ENCODE assay signal across 9 cellular contexts in genomic region chr2:11482473-11483031, GRCh38. TPM values are rescaled to one million over a fixed set of nuclear protein-coding genes. Genes with fewer than 3 reads are reported as not detected.
DNase-seq lines count a peak whose midpoint lies in the region; ATAC-seq, FAIRE-seq and TF ChIP-seq lines count a peak whose summit lies in the region.
"Had no signal": no experiment of that assay in that cellular context is flagged by ENCODE, and none has a peak within 500 bp of the region (broad histone marks: within the 10 kb centered on the region; RNA-seq: fewer than 3 reads in every experiment).

No MANE protein-coding gene starts in this region.

- H3K14ac ChIP-seq in trophoblast cell (ENCODE audit: low read length) = peak overlapping the region; percentile 24

- H3K27me3 ChIP-seq in RWPE2 (ENCODE audit: insufficient read depth, poor library complexity, severe bottlenecking) = peaks cover 15% of the 10 kb centered on the region
- H3K27me3 ChIP-seq in trophoblast cell (ENCODE audit: insufficient read depth, low read length) = peaks cover 10% of the 10 kb centered on the region

- H3K4me2 ChIP-seq in trophoblast cell (ENCODE audit: low read length) = peak overlapping the region; percentile 91

- no peak overlapping the region for H3K4ac ChIP-seq in trophoblast cell (ENCODE audit: low read depth, low read length)

- H4K12ac ChIP-seq in trophoblast cell (ENCODE audit: low read depth, low read length) = peak overlapping the region; percentile 47

- no peaks in the 10 kb centered on the region for H3K4me1 ChIP-seq in RWPE2 (ENCODE audit: insufficient read depth, poor library complexity, severe bottlenecking)
- H3K4me1 ChIP-seq in trophoblast cell (ENCODE audit: control insufficient read depth in 1 of 2, insufficient read depth in 2 of 2, low read length in 2 of 2) = peaks cover 0 to 8% of the 10 kb centered on the region in 2 experiments

- intact Hi-C loops in head of caudate nucleus (cut with DNase I) = no loop called here

- H3K79me1 ChIP-seq in trophoblast cell (ENCODE audit: low read length) = no peaks in the 10 kb centered on the region

- H3K9ac ChIP-seq in trophoblast cell (ENCODE audit: low read length) = peak overlapping the region; percentile 64

- peak overlapping the region; percentile 55 for H4K91ac ChIP-seq in trophoblast cell (ENCODE audit: low read depth, low read length)

- H2AFZ ChIP-seq in trophoblast cell (ENCODE audit: insufficient read depth, low read length, poor library complexity) = peak overlapping the region; percentile 83

- H3K27ac ChIP-seq in RWPE2 (ENCODE audit: poor library complexity, severe bottlenecking) = no peak overlapping the region
- H3K27ac ChIP-seq in trophoblast cell (ENCODE audit: low read depth, low read length) = no peak overlapping the region

- no peaks in the 10 kb centered on the region for H3K79me2 ChIP-seq in trophoblast cell (ENCODE audit: control insufficient read depth, insufficient read depth, low read length, poor library complexity)

- H3K18ac ChIP-seq in trophoblast cell (ENCODE audit: low read length) = no peak overlapping the region

- no peak overlapping the region for H2BK120ac ChIP-seq in trophoblast cell (ENCODE audit: insufficient read depth, low read length, poor library complexity)

- H3K4me3 ChIP-seq in RWPE2 (ENCODE audit: severe bottlenecking) (peak overlapping the region; percentile 34), trophoblast cell (ENCODE audit: low read depth, low read length) (peak overlapping the region; percentile 95)
- H3K4me3 ChIP-seq: K562 had no signal

- ATAC-seq in RWPE2 (ENCODE audit: low read depth) = peak; percentile 54
- ATAC-seq: K562 had no signal

- no CpG with 5 or more reads among the region's 69 CpGs for WGBS in trophoblast cell (ENCODE audit: extremely low coverage, insufficient coverage, insufficient read length)

- H4K8ac ChIP-seq in trophoblast cell (ENCODE audit: low read depth, low read length) = peak overlapping the region; percentile 0

- H3K9me3 ChIP-seq in RWPE2 (ENCODE audit: severe bottlenecking) (no peaks in the 10 kb centered on the region), trophoblast cell (ENCODE audit: insufficient read depth, low read depth, low read length) (peaks cover 2% of the 10 kb centered on the region)

- H3K36me3 ChIP-seq in RWPE2 (ENCODE audit: low read depth) = no peaks in the 10 kb centered on the region
- H3K36me3 ChIP-seq in trophoblast cell (ENCODE audit: control insufficient read depth in 1 of 2, insufficient read depth in 2 of 2, low read length in 2 of 2) = no peaks in the 10 kb centered on the region

- H2AK5ac ChIP-seq in trophoblast cell (ENCODE audit: low read length) = no peak overlapping the region

- FAIRE-seq in D721Med (lab: Jason Lieb, UNC) = no peak
- FAIRE-seq: K562 had no signal

- H3K23ac ChIP-seq in trophoblast cell (ENCODE audit: low read length) = no peak overlapping the region

- TF ChIP-seq CTCF in D721Med (IDR thresholded peaks at IDR 0.05; ENCODE audit: insufficient read depth, missing control alignments) (no peak), RWPE2 (IDR thresholded peaks at IDR 0.05; ENCODE audit: poor library complexity, severe bottlenecking) (no peak)

- DNase-seq in D721Med (ENCODE audit: insufficient read length, low spot score) (peak; percentile 23), RWPE2 (ENCODE audit: low spot score) (no peak), head of caudate nucleus (peak in 26 of 42 donors; percentile 13 to 72 (median 36)), trophoblast cell (peak in 1 of 2 donors; percentile 7), NCI-H1694 treated with DMSO at 0.1 percent for 48 hours (lab: John Stamatoyannopoulos, UW) (no peak), LoVo (ENCODE audit: low spot score) (no peak), NCI-H345 treated with DMSO at 0.1 percent for 48 hours (lab: John Stamatoyannopoulos, UW; ENCODE audit: unreplicated experiment) (no peak)
- no peak for DNase-seq in stimulated activated CD4-positive, alpha-beta T cell treated with anti-CD3 and anti-CD28 coated beads, Interleukin-15, amount 100 ng/mL, for 24 hours

- H2BK12ac ChIP-seq in trophoblast cell (ENCODE audit: low read length) = no peak overlapping the region

- no peak overlapping the region for H2BK5ac ChIP-seq in trophoblast cell (ENCODE audit: low read depth, low read length, poor library complexity)

RNA-seq across cellular contexts. Expression of gene E2F6, which starts 16.6 kb away (rescaled TPM):
- 10.3 and 11.2 TPM in 2 replicates for polyA plus RNA-seq in trophoblast cell (2013)

RNA-seq across cellular contexts. Expression of gene GREB1, which starts 51.3 kb away (rescaled TPM):
- 3.2 and 4.1 TPM in 2 replicates for polyA plus RNA-seq in trophoblast cell (2013)

Comparison
In these comparisons a context has a peak if more than half of its experiments do, and no peak if none do; other contexts are left out.
1. DNase-seq: peak in D721Med (single experiment) and head of caudate nucleus (26 of 42); none in RWPE2 (single experiment), NCI-H1694 treated with DMSO at 0.1 percent for 48 hours (single experiment), LoVo (single experiment), stimulated activated CD4-positive, alpha-beta T cell treated with anti-CD3 and anti-CD28 coated beads, Interleukin-15, amount 100 ng/mL, for 24 hours (single experiment) and NCI-H345 treated with DMSO at 0.1 percent for 48 hours (single experiment).